8 cellular contexts compared by ENCODE assay signal in the genomic region with DNA sequence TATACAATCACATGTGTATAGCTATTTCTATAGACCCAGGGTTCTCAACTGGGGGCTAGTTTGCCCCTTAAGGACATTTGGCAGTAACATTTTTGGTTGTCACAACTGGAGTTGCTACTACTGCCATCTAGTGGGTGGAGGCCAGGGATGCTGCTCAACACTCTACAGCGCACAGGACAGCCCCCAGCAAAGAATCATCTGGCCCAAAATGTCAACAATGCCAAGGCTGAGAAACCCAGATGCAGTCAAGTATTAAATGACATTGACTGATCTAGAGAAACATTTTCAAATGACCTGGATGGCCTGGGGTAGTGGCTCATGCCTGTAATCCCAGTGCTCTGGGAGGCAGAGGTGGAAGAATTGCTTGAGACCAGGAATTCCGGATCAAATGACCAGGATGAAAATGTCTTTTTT. TPM values are rescaled to one million over a fixed set of nuclear protein-coding genes. Genes with fewer than 3 reads are reported as not detected.
DNase-seq lines count a peak whose midpoint lies in the region; ATAC-seq, FAIRE-seq and TF ChIP-seq lines count a peak whose summit lies in the region.

No MANE protein-coding gene starts in this region.

- peak; percentile 80 for ATAC-seq in GM21381 (IDR thresholded peaks at IDR 0.05; ENCODE audit: unreplicated experiment)
- no peak for ATAC-seq in left lung

- DNase-seq in D721Med (ENCODE audit: insufficient read length, low spot score) (peak; percentile 39), MG63 (peak; percentile 55), mammary epithelial cell (no peak), mucosa of gallbladder (ENCODE audit: low spot score) (peak; percentile 44), superior temporal gyrus (ENCODE audit: extremely low spot score) (peak; percentile 31), left lung (no peak)

- H3K4me1 ChIP-seq in mammary epithelial cell (ENCODE audit: insufficient read depth, low read length): peaks cover 34% of the 10 kb centered on the region
- H3K4me1 ChIP-seq in left lung: peaks cover 20 to 77% of the 10 kb centered on the region in 2 donors

- H3K9me3 ChIP-seq in MG63 (no peaks in the 10 kb centered on the region), mammary epithelial cell (replicated peaks; ENCODE audit: insufficient read depth, low read length) (no peaks in the 10 kb centered on the region), left lung (no peaks in the 10 kb centered on the region)

- no peak for FAIRE-seq in D721Med (lab: Jason Lieb, UNC)

- 96% methylated on average over 2 of the region's 2 CpGs for WGBS in mammary epithelial cell (ENCODE audit: low coverage, missing lambda C conversion rate)

- no TSS peak for BruUV-seq in mammary epithelial cell (replicated peaks; lab: Mats Ljungman, UMichigan)

- intact Hi-C loops in mammary epithelial cell (cut with micrococcal nuclease): no loop called here
- intact Hi-C loops in left lung (cut with DNase I): no loop called here

- dilution Hi-C loops in mammary epithelial cell (cut with HindIII; ENCODE audit: low sequenced_read_pairs): no loop called here

- H3K36me3 ChIP-seq in MG63 (peaks cover 36% of the 10 kb centered on the region), mammary epithelial cell (ENCODE audit: insufficient read depth, low read length) (no peaks in the 10 kb centered on the region), left lung (peaks cover 0 to 23% of the 10 kb centered on the region in 2 donors)

- peak; percentile 38 for TF ChIP-seq CTCF in D721Med (IDR thresholded peaks at IDR 0.05; ENCODE audit: insufficient read depth, missing control alignments)
- TF ChIP-seq CTCF in VCaP (conservative IDR thresholded peaks at IDR 0.05): peak; percentile 70
- peak; percentile 59 to 64 for TF ChIP-seq CTCF in mammary epithelial cell (conservative IDR thresholded peaks at IDR 0.05 in 1 of 2, IDR thresholded peaks at IDR 0.05 in 1 of 2; ENCODE audit: extremely low read depth in 1 of 2, insufficient read depth in 1 of 2, low read depth in 1 of 2, low read length in 2 of 2)
- peak in 1 of 2 donors; percentile 74 for TF ChIP-seq CTCF in left lung (IDR thresholded peaks at IDR 0.05)

- no peak overlapping the region for H3K4me2 ChIP-seq in mammary epithelial cell (ENCODE audit: insufficient read depth, low read depth, low read length)

- CTCF ChIA-PET in mammary epithelial cell (lab: Charles Lee; ENCODE audit: low non-redundant PET): no interaction called here

- in situ Hi-C loops in mammary epithelial cell (cut with MboI; ENCODE audit: low sequenced_read_pairs in 2 of 2): no loop called here

- no peaks in the 10 kb centered on the region for H4K20me1 ChIP-seq in mammary epithelial cell (ENCODE audit: insufficient read depth, low read length)

- H3K27ac ChIP-seq in VCaP (peak overlapping the region; percentile 99), mammary epithelial cell (ENCODE audit: insufficient read depth, low read depth, low read length) (no peak overlapping the region), left lung (no peak overlapping the region)

- H3K27me3 ChIP-seq in MG63: no peaks in the 10 kb centered on the region
- no peaks in the 10 kb centered on the region for H3K27me3 ChIP-seq in mammary epithelial cell (ENCODE audit: insufficient read depth, low read length)
- H3K27me3 ChIP-seq in left lung: no peaks in the 10 kb centered on the region

- no peak overlapping the region for H2AFZ ChIP-seq in mammary epithelial cell (ENCODE audit: low read depth, low read length)

- peaks cover 72% of the 10 kb centered on the region for H3K79me2 ChIP-seq in mammary epithelial cell (ENCODE audit: insufficient read depth, low read length)

- H3K9ac ChIP-seq in mammary epithelial cell (ENCODE audit: insufficient read depth, low read length): no peak overlapping the region

- H3K4me3 ChIP-seq in MG63: no peak overlapping the region
- H3K4me3 ChIP-seq in mammary epithelial cell (replicated peaks in 1 of 3; ENCODE audit: insufficient read depth in 1 of 3, low read depth in 2 of 3, low read length in 3 of 3): no peak overlapping the region
- H3K4me3 ChIP-seq in left lung: no peak overlapping the region

RNA-seq across cellular contexts. Expression of a gene that starts 5.8 kb away (rescaled TPM):
- 131 and 158 TPM in 2 replicates for total RNA-seq in MG63 (2014; rRNA removed; shearing (Covaris generic); ENCODE audit: low replicate concordance)
- total RNA-seq in mammary epithelial cell: 100 to 1,000 TPM in 1 of 2 donors, 10 to 100 TPM in 1; 93.5 to 165 TPM
- polyA plus RNA-seq in mammary epithelial cell: 135 TPM
- 347 TPM for polyA minus RNA-seq in mammary epithelial cell
- 72.3 TPM for total RNA-seq in mucosa of gallbladder
- total RNA-seq in left lung: 100 to 1,000 TPM; 107 to 129 TPM

RNA-seq across cellular contexts. Expression of a gene that starts 38.6 kb away (rescaled TPM):
- 28.9 and 46.2 TPM in 2 replicates for total RNA-seq in MG63 (2014; rRNA removed; shearing (Covaris generic); ENCODE audit: low replicate concordance)
- 10 to 100 TPM; 11.5 to 24.0 TPM for total RNA-seq in mammary epithelial cell
- 32.6 TPM for polyA plus RNA-seq in mammary epithelial cell
- polyA minus RNA-seq in mammary epithelial cell: 13.4 TPM
- 13.4 TPM for total RNA-seq in mucosa of gallbladder
- 10 to 100 TPM; 12.1 to 14.1 TPM for total RNA-seq in left lung

RNA-seq across cellular contexts. Expression of a gene that starts 48.7 kb away (rescaled TPM):
- total RNA-seq in MG63 (2014; rRNA removed; shearing (Covaris generic); ENCODE audit: low replicate concordance): 23.9 and 29.4 TPM in 2 replicates
- 10 to 100 TPM; 11.3 to 16.8 TPM for total RNA-seq in mammary epithelial cell
- polyA plus RNA-seq in mammary epithelial cell: 9.3 TPM
- polyA minus RNA-seq in mammary epithelial cell: 31.3 TPM
- 48.9 TPM for total RNA-seq in mucosa of gallbladder
- total RNA-seq in left lung: 10 to 100 TPM; 32.4 to 39.2 TPM

Comparison
In these comparisons a context has a peak if more than half of its experiments do, and no peak if none do; other contexts are left out.
1. DNase-seq: peak in D721Med (single experiment), MG63 (single experiment), mucosa of gallbladder (single experiment) and superior temporal gyrus (single experiment); none in mammary epithelial cell (single experiment) and left lung (0 of 2).